ENCODE assay signal across 1 cellular context in the genomic region with DNA sequence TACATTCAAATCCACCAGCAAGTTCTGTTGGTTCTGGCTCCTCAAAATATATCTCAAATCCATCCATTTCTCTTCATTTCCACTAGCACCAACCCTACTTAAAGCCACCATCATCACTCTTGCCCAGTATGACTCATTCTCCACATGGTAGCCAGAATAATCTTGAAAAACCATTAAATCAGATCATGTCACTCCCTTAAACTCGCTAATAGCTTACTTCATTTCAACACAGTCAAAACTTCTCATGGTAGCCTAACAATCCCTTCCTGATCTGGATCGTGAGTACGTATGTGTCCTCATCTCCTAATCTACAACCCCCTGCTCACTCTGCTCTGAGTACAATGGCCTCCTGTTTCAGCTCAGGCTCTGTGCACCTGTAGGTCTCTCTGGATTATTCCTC.
TF ChIP-seq lines count a peak whose summit lies in the region.

No MANE protein-coding gene starts in this region.

TF ChIP-seq in IMR-90, 13 proteins besides CTCF, POLR2A, EP300 and RAD21:
- no peak for TF ChIP-seq RFX5 (IDR thresholded peaks at IDR 0.05; ENCODE audit: low read depth, low read length)
- TF ChIP-seq, protein P1, sequence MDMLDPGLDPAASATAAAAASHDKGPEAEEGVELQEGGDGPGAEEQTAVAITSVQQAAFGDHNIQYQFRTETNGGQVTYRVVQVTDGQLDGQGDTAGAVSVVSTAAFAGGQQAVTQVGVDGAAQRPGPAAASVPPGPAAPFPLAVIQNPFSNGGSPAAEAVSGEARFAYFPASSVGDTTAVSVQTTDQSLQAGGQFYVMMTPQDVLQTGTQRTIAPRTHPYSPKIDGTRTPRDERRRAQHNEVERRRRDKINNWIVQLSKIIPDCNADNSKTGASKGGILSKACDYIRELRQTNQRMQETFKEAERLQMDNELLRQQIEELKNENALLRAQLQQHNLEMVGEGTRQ (IDR thresholded peaks at IDR 0.05; ENCODE audit: low read depth, low read length), result no peak
- TF ChIP-seq MXI1 (IDR thresholded peaks at IDR 0.05; ENCODE audit: borderline replicate concordance, low read depth, low read length), result no peak
- no peak for TF ChIP-seq RCOR1 (IDR thresholded peaks at IDR 0.05; ENCODE audit: insufficient replicate concordance, low read length)
- no peak for TF ChIP-seq MAFK (IDR thresholded peaks at IDR 0.05; ENCODE audit: low read depth, low read length)
- no peak for TF ChIP-seq CEBPB (IDR thresholded peaks at IDR 0.05; ENCODE audit: low read depth, low read length)
- TF ChIP-seq NFE2L2 (IDR thresholded peaks at IDR 0.05; ENCODE audit: low read depth, low read length), result no peak
- TF ChIP-seq, protein P2, sequence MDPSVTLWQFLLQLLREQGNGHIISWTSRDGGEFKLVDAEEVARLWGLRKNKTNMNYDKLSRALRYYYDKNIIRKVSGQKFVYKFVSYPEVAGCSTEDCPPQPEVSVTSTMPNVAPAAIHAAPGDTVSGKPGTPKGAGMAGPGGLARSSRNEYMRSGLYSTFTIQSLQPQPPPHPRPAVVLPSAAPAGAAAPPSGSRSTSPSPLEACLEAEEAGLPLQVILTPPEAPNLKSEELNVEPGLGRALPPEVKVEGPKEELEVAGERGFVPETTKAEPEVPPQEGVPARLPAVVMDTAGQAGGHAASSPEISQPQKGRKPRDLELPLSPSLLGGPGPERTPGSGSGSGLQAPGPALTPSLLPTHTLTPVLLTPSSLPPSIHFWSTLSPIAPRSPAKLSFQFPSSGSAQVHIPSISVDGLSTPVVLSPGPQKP (IDR thresholded peaks at IDR 0.05; ENCODE audit: borderline replicate concordance, low read depth, low read length), result no peak
- TF ChIP-seq SMC3 (IDR thresholded peaks at IDR 0.05; ENCODE audit: low read depth, low read length), result no peak
- TF ChIP-seq CHD1 (IDR thresholded peaks at IDR 0.05; ENCODE audit: low read depth, low read length), result no peak
- TF ChIP-seq FOS (IDR thresholded peaks at IDR 0.05; ENCODE audit: low read depth, low read length), result no peak
- no peak for TF ChIP-seq BHLHE40 (IDR thresholded peaks at IDR 0.05; ENCODE audit: low read depth, low read length)
- no peak for TF ChIP-seq MAZ (IDR thresholded peaks at IDR 0.05; ENCODE audit: borderline replicate concordance, low read depth, low read length)
